ENCODE assay signal across 20 cellular contexts in genomic region chr2:160076935-160077334, GRCh38. TPM values are rescaled to one million over a fixed set of nuclear protein-coding genes. Genes with fewer than 3 reads are reported as not detected.
A peak's percentile ranks its signal among the peaks of the same experiment; 100 is the strongest.
DNase-seq lines count a peak whose midpoint lies in the region; ATAC-seq lines count a peak whose summit lies in the region.
"Had no signal": no experiment of that assay in that cellular context is flagged by ENCODE, and none has a peak within 500 bp of the region (broad histone marks: within the 10 kb centered on the region; RNA-seq: fewer than 3 reads in every experiment).

No MANE protein-coding gene starts in this region.

- no peaks in the 10 kb centered on the region for H3K27me3 ChIP-seq in BLaER1 treated with 17β-estradiol and CSF1 and Interleukin-3, amounts not matched to agents 10 nM and 100 nM
- H3K27me3 ChIP-seq: body of pancreas, gastroesophageal sphincter, thyroid gland had no signal

- ATAC-seq in GM18909 (IDR thresholded peaks at IDR 0.05; ENCODE audit: poor library complexity, unreplicated experiment) (peak; percentile 55), left colon (peak; percentile 15), GM19455 (IDR thresholded peaks at IDR 0.05; ENCODE audit: unreplicated experiment) (no peak), GM19351 (IDR thresholded peaks at IDR 0.05; ENCODE audit: unreplicated experiment) (no peak)
- no peak for ATAC-seq in activated CD4-positive, CD25-positive, alpha-beta regulatory T cell treated with anti-CD3 and anti-CD28 coated beads, Interleukin-2, amount 50 U/mL, for 24 hours
- ATAC-seq: gastroesophageal sphincter, GM12878, GM23338, K562 had no signal

- H3K4me1 ChIP-seq in BLaER1 treated with 17β-estradiol and CSF1 and Interleukin-3, amounts not matched to agents 10 nM and 100 nM, result peaks cover 6 to 30% (median 15%) of the 10 kb centered on the region in 10 experiments; a peak in 16 of 20 replicates
- H3K4me1 ChIP-seq: gastroesophageal sphincter had no signal

- DNase-seq in NCI-H1436 (lab: John Stamatoyannopoulos, UW) (peak; percentile 72), left colon (no peak)
- DNase-seq in activated CD4-positive, alpha-beta T cell treated with anti-CD3 and anti-CD28 coated beads, Interleukin-2, amount 50 U/mL, for 4 hours, result no peak
- DNase-seq: activated CD4-positive, alpha-beta memory T cell treated with anti-CD3 and anti-CD28 coated beads for 36 hours; activated T-cell treated with anti-CD3 and anti-CD28 coated beads, Interleukin-2, amount 50 U/mL, for 48 hours; body of pancreas; NCI-H1694 treated with DMSO at 0.1 percent for 48 hours; NCI-H524 treated with DMSO at 0.1 percent for 48 hours; thyroid gland had no signal

- peak overlapping the region in 10 of 11 experiments; percentile 4 to 86 (median 30); a peak in 18 of 22 replicates for H3K4me2 ChIP-seq in BLaER1 treated with 17β-estradiol and CSF1 and Interleukin-3, amounts not matched to agents 10 nM and 100 nM
- H3K4me2 ChIP-seq: GM23338 had no signal

- no peaks in the 10 kb centered on the region for H3K36me3 ChIP-seq in BLaER1 treated with 17β-estradiol and CSF1 and Interleukin-3, amounts not matched to agents 10 nM and 100 nM
- H3K36me3 ChIP-seq: gastroesophageal sphincter, thyroid gland had no signal

- H3K4me3 ChIP-seq in BLaER1 treated with 17β-estradiol and CSF1 and Interleukin-3, amounts not matched to agents 10 nM and 100 nM, result no peak overlapping the region
- H3K4me3 ChIP-seq: body of pancreas, gastroesophageal sphincter, GM12878, GM23338, K562, thyroid gland had no signal

- H3K9ac ChIP-seq in BLaER1 treated with 17β-estradiol and CSF1 and Interleukin-3, amounts not matched to agents 10 nM and 100 nM, result no peak overlapping the region

- no peaks in the 10 kb centered on the region for H4K20me1 ChIP-seq in BLaER1 treated with 17β-estradiol and CSF1 and Interleukin-3, amounts not matched to agents 10 nM and 100 nM

- H3K27ac ChIP-seq in BLaER1 treated with 17β-estradiol and CSF1 and Interleukin-3, amounts not matched to agents 10 nM and 100 nM, result no peak overlapping the region
- H3K27ac ChIP-seq: body of pancreas, epithelial cell of prostate, gastroesophageal sphincter had no signal

- intact Hi-C loops in left colon (cut with DNase I, micrococcal nuclease), result no loop called here

- peaks cover 6 to 37% (median 27%) of the 10 kb centered on the region in 11 experiments; a peak in 16 of 22 replicates for H3K9me3 ChIP-seq in BLaER1 treated with 17β-estradiol and CSF1 and Interleukin-3, amounts not matched to agents 10 nM and 100 nM (replicated peaks in 1 of 11)
- H3K9me3 ChIP-seq: body of pancreas, gastroesophageal sphincter, thyroid gland had no signal

RNA-seq across cellular contexts. Expression of gene PLA2R1, which starts 14.5 kb away (rescaled TPM):
- 10 to 100 TPM in 1 of 2 donors, 1 to 10 TPM in 1; 6.8 to 11.4 TPM for total RNA-seq in left colon
- total RNA-seq: activated CD4-positive, alpha-beta memory T cell treated with anti-CD3 and anti-CD28 coated beads for 36 hours; GM12878; K562; natural killer cell treated with Interleukin-12 subunit alpha and Interleukin-12 subunit beta and Interleukin-15 and Interleukin-18, amount 100 ng/mL, for 72 hours had no signal

Comparison
In these comparisons a context has a peak if more than half of its experiments do, and no peak if none do; other contexts are left out.
1. ATAC-seq: peak in GM18909 (single experiment) and left colon (single experiment); none in GM19455 (single experiment), GM19351 (single experiment) and activated CD4-positive, CD25-positive, alpha-beta regulatory T cell treated with anti-CD3 and anti-CD28 coated beads, Interleukin-2, amount 50 U/mL, for 24 hours (0 of 2).